13 cellular contexts compared by ENCODE assay signal in the genomic region with DNA sequence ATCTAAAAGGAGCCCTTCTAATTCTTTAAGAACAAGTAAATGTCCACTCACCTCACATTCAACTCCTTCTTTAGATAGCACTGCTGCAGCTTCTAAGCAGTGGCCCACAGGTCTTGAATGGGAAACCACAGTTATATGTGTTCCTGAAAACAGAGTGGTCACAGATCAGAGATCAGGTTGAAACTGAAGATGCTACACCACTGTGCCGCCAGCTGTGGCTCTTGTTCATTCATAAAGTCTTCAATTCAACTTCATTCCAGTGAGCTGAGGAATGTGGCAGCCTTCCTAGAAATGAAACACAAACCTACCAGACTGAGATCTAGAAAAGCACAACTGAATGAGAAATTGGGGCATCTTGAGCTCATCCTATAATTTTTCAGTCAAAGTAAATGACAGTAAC. TPM values are rescaled to one million over a fixed set of nuclear protein-coding genes. Genes with fewer than 3 reads are reported as not detected.
DNase-seq lines count a peak whose midpoint lies in the region; ATAC-seq and TF ChIP-seq lines count a peak whose summit lies in the region.
"Had no signal": no experiment of that assay in that cellular context is flagged by ENCODE, and none has a peak within 500 bp of the region (broad histone marks: within the 10 kb centered on the region; RNA-seq: fewer than 3 reads in every experiment).

No MANE protein-coding gene starts in this region.

- peak; percentile 24 to 57 for DNase-seq in foreskin fibroblast
- no peak for DNase-seq in CD8-positive, alpha-beta memory T cell
- DNase-seq in activated CD4-positive, alpha-beta T cell treated with anti-CD3 and anti-CD28 coated beads for 1 hour: no peak
- DNase-seq: effector memory CD8-positive, alpha-beta T cell; NCI-H2029 treated with DMSO at 0.1 percent for 48 hours; PC-9 had no signal

- H3K27me3 ChIP-seq in CD8-positive, alpha-beta memory T cell (ENCODE audit: insufficient read depth, low read length, poor library complexity, severe bottlenecking): no peaks in the 10 kb centered on the region

- TF ChIP-seq CTCF in foreskin fibroblast (IDR thresholded peaks at IDR 0.05; ENCODE audit: low read depth, low read length): no peak

- peaks cover 20% of the 10 kb centered on the region for H3K4me1 ChIP-seq in CD8-positive, alpha-beta memory T cell (ENCODE audit: insufficient read depth, low read length)

- H3K27ac Mint-ChIP-seq in CD8-positive, alpha-beta memory T cell: no peak overlapping the region
- H3K27ac Mint-ChIP-seq: activated naive CD4-positive, alpha-beta T cell treated with anti-CD3 and anti-CD28 coated beads, Interleukin-2, amount 50 U/mL, for 24 hours had no signal

- peaks cover 53% of the 10 kb centered on the region for H3K36me3 ChIP-seq in CD8-positive, alpha-beta memory T cell (ENCODE audit: insufficient read depth, low read length)

- H3K4me3 ChIP-seq in foreskin fibroblast (ENCODE audit: low read depth in 1 of 2, low read length in 2 of 2): no peak overlapping the region
- H3K4me3 ChIP-seq in CD8-positive, alpha-beta memory T cell (ENCODE audit: low read length): no peak overlapping the region
- H3K4me3 ChIP-seq: PC-9, skin epidermis had no signal

- H3K4me1 Mint-ChIP-seq in CD8-positive, alpha-beta memory T cell: peaks cover 19 to 29% (median 24%) of the 10 kb centered on the region in 3 donors

- CTCF ChIA-PET in CD8-positive, alpha-beta memory T cell (lab: Charles Lee): interaction anchor here (0.8 to 2.1 kb wide), 4 partner anchors 10 to 109 kb away, joined by 3 to 5 read pairs (median 4); no protein-coding TSS in a partner anchor

- H3K27me3 Mint-ChIP-seq in CD8-positive, alpha-beta memory T cell: no peaks in the 10 kb centered on the region
- H3K27me3 Mint-ChIP-seq: activated naive CD4-positive, alpha-beta T cell treated with anti-CD3 and anti-CD28 coated beads, Interleukin-2, amount 50 U/mL, for 24 hours; effector memory CD8-positive, alpha-beta T cell had no signal

- peaks cover 0 to 72% (median 14%) of the 10 kb centered on the region in 3 donors for H3K36me3 Mint-ChIP-seq in CD8-positive, alpha-beta memory T cell

- no peak overlapping the region for H3K27ac ChIP-seq in CD8-positive, alpha-beta memory T cell (ENCODE audit: low read depth, low read length)
- H3K27ac ChIP-seq: PC-9, skin epidermis had no signal

- no peaks in the 10 kb centered on the region for H3K9me3 ChIP-seq in CD8-positive, alpha-beta memory T cell (ENCODE audit: low read length)

- POLR2A ChIA-PET in CD8-positive, alpha-beta memory T cell (lab: Charles Lee): no interaction called here

- H3K4me3 Mint-ChIP-seq in CD8-positive, alpha-beta memory T cell: no peak overlapping the region
- H3K4me3 Mint-ChIP-seq: activated naive CD4-positive, alpha-beta T cell treated with anti-CD3 and anti-CD28 coated beads, Interleukin-2, amount 50 U/mL, for 24 hours; effector memory CD8-positive, alpha-beta T cell had no signal

- ATAC-seq in GM18498 (IDR thresholded peaks at IDR 0.05; ENCODE audit: unreplicated experiment) (peak; percentile 49), GM21528 (IDR thresholded peaks at IDR 0.05; ENCODE audit: low FRiP score, unreplicated experiment) (peak; percentile 41), HG03196 (IDR thresholded peaks at IDR 0.05; ENCODE audit: unreplicated experiment) (peak; percentile 39), GM19328 (IDR thresholded peaks at IDR 0.05; ENCODE audit: unreplicated experiment) (no peak), HG03135 (IDR thresholded peaks at IDR 0.05; ENCODE audit: unreplicated experiment) (no peak)
- ATAC-seq: effector memory CD8-positive, alpha-beta T cell had no signal

- H3K9me3 Mint-ChIP-seq in CD8-positive, alpha-beta memory T cell: no peaks in the 10 kb centered on the region
- H3K9me3 Mint-ChIP-seq: activated naive CD4-positive, alpha-beta T cell treated with anti-CD3 and anti-CD28 coated beads, Interleukin-2, amount 50 U/mL, for 24 hours; effector memory CD8-positive, alpha-beta T cell had no signal

RNA-seq across cellular contexts. Expression of gene PDHB, which starts 4.0 kb away (rescaled TPM):
- 10 to 100 TPM; 64.2 to 64.8 TPM for total RNA-seq in CD8-positive, alpha-beta memory T cell
- 91.2 TPM for polyA plus RNA-seq in CD8-positive, alpha-beta memory T cell

Comparison
In these comparisons a context has a peak if more than half of its experiments do, and no peak if none do; other contexts are left out.
1. ATAC-seq: peak in GM18498 (single experiment), GM21528 (single experiment) and HG03196 (single experiment); none in GM19328 (single experiment) and HG03135 (single experiment).
2. DNase-seq: peak in foreskin fibroblast (2 of 2); none in CD8-positive, alpha-beta memory T cell (0 of 5) and activated CD4-positive, alpha-beta T cell treated with anti-CD3 and anti-CD28 coated beads for 1 hour (single experiment).